27 cellular contexts compared by ENCODE assay signal in genomic region chr12:46682148-46682547, GRCh38.
"Had no signal": no experiment of that assay in that cellular context is flagged by ENCODE, and none has a peak within 500 bp of the region (broad histone marks: within the 10 kb centered on the region; RNA-seq: fewer than 3 reads in every experiment).

No MANE protein-coding gene starts in this region.

- H3K36me3 ChIP-seq: colonic mucosa, esophagus muscularis mucosa, neutrophil, pancreas, right lobe of liver, stomach, thyroid gland, vagina had no signal

- H3K27ac Mint-ChIP-seq: dendritic cell treated with granulocyte-macrophage colony-stimulating factor and Interleukin-4, amounts not matched to agents 40 ng/mL and 50 ng/mL, for 4 days; endodermal cell; immature natural killer cell; mesothelial cell of epicardium; natural killer cell treated with Interleukin-12 subunit alpha and Interleukin-12 subunit beta and Interleukin-15 and Interleukin-18, amount 100 ng/mL, for 72 hours had no signal

- H3K4me3 Mint-ChIP-seq: dendritic cell treated with granulocyte-macrophage colony-stimulating factor and Interleukin-4, amounts not matched to agents 40 ng/mL and 50 ng/mL, for 4 days; endodermal cell; immature natural killer cell; mesothelial cell of epicardium; naive B cell; natural killer cell treated with Interleukin-12 subunit alpha and Interleukin-12 subunit beta and Interleukin-15 and Interleukin-18, amount 100 ng/mL, for 72 hours; neural crest cell had no signal

- FAIRE-seq: frontal cortex, pancreas, small intestine had no signal

- DNase-seq: colonic mucosa; effector CD8-positive, alpha-beta T cell; endodermal cell; hypothalamus; immature natural killer cell; islet precursor cell; mesenchymal stem cell; mucosa of descending colon; naive B cell; pancreas; right lobe of liver; small intestine; stimulated activated CD4-positive, alpha-beta T cell treated with anti-CD3 and anti-CD28 coated beads, Interleukin-15, amount 100 ng/mL, for 24 hours; stimulated activated CD4-positive, alpha-beta T cell treated with anti-CD3 and anti-CD28 coated beads, Interleukin-2, amount 100 ng/mL, for 48 hours; stimulated activated CD8-positive, alpha-beta memory T cell treated with anti-CD3 and anti-CD28 coated beads, Interleukin-4, amount 100 ng/mL, for 48 hours; stimulated activated naive CD4-positive, alpha-beta T cell; stomach; thyroid gland; trophoblast cell had no signal

- H3K27me3 Mint-ChIP-seq: dendritic cell treated with granulocyte-macrophage colony-stimulating factor and Interleukin-4, amounts not matched to agents 40 ng/mL and 50 ng/mL, for 4 days; natural killer cell treated with Interleukin-12 subunit alpha and Interleukin-12 subunit beta and Interleukin-15 and Interleukin-18, amount 100 ng/mL, for 72 hours had no signal

- H3K4me1 ChIP-seq: colonic mucosa, esophagus muscularis mucosa, pancreas, right lobe of liver, stomach, thyroid gland had no signal

- H3K9me3 ChIP-seq: colonic mucosa, esophagus muscularis mucosa, mucosa of descending colon, neutrophil, pancreas, right lobe of liver, thyroid gland, vagina had no signal

- ATAC-seq: mucosa of descending colon; natural killer cell treated with Interleukin-12 subunit alpha and Interleukin-12 subunit beta and Interleukin-15 and Interleukin-18, amount 100 ng/mL, for 72 hours; pancreas had no signal

- H3K4me1 Mint-ChIP-seq: immature natural killer cell, naive B cell had no signal

- H3K9me3 Mint-ChIP-seq: immature natural killer cell; natural killer cell treated with Interleukin-12 subunit alpha and Interleukin-12 subunit beta and Interleukin-15 and Interleukin-18, amount 100 ng/mL, for 72 hours had no signal

- H3K27ac ChIP-seq: colonic mucosa, esophagus muscularis mucosa, neutrophil, pancreas, right lobe of liver, stomach, thyroid gland, vagina had no signal

- H3K4me3 ChIP-seq: colonic mucosa, esophagus muscularis mucosa, mucosa of descending colon, pancreas, right lobe of liver, stomach, thyroid gland, vagina had no signal

- H3K27me3 ChIP-seq: colonic mucosa, esophagus muscularis mucosa, neutrophil, pancreas, right lobe of liver, stomach, thyroid gland, vagina had no signal
